ENCODE assay signal across 16 cellular contexts in the genomic region with DNA sequence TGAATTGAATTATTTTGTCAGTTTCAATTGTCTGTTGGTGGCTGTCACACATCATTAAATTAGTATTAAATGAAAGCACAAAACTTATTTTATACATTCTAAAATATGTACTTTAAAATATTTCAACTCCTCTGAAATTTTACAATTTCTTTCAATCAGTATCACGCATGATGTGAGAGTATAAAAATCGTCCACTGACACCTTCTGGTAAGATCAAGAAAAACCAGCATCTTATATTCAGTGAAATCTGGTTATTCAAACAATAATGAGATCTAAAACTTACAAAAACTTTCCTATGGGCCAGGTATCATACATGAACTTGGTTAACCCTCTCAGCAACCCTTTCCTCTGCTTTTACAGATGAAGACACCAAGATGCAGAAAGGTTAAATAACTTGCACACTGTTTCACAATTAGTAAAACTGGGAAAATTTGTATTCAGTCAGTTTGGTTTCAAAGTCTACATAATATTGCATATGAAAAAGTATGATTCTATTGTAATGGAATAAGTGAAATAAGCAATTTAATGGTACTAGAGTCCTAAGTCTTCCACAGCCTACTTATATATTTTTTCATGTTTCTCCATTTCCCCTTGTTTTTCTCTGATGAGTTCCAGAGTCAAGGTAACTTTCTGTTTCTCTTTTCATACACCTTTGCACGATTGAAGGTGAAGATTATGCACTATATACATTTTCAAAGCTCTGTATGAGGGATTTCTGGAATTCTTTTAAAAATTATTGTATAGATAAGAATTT. TPM values are rescaled to one million over a fixed set of nuclear protein-coding genes. Genes with fewer than 3 reads are reported as not detected.
DNase-seq lines count a peak whose midpoint lies in the region; ATAC-seq and TF ChIP-seq lines count a peak whose summit lies in the region.
"Had no signal": no experiment of that assay in that cellular context is flagged by ENCODE, and none has a peak within 500 bp of the region (broad histone marks: within the 10 kb centered on the region; RNA-seq: fewer than 3 reads in every experiment).

No MANE protein-coding gene starts in this region.

- peaks cover 5 to 11% (median 9%) of the 10 kb centered on the region in 4 donors for H3K4me1 Mint-ChIP-seq in CD4-positive, alpha-beta memory T cell
- H3K4me1 Mint-ChIP-seq in activated naive CD8-positive, alpha-beta T cell treated with anti-CD3 and anti-CD28 coated beads, Interleukin-2, amount 10 ng/mL, durations not matched to agents 7 days and 5 days, result peaks cover 9% of the 10 kb centered on the region
- H3K4me1 Mint-ChIP-seq in naive thymus-derived CD4-positive, alpha-beta T cell, result peaks cover 5 to 14% (median 13%) of the 10 kb centered on the region in 7 donors

- H3K4me1 ChIP-seq in CD4-positive, alpha-beta memory T cell (ENCODE audit: insufficient read depth, low read length), result peaks cover 5% of the 10 kb centered on the region
- H3K4me1 ChIP-seq in KMS-11 (ENCODE audit: low read depth, poor library complexity, severe bottlenecking), result no peaks in the 10 kb centered on the region
- no peaks in the 10 kb centered on the region for H3K4me1 ChIP-seq in naive thymus-derived CD4-positive, alpha-beta T cell (ENCODE audit: control insufficient read depth in 2 of 2, insufficient read depth in 2 of 2, low read length in 2 of 2)
- H3K4me1 ChIP-seq: lower lobe of right lung, pancreas had no signal

- POLR2A ChIA-PET in CD4-positive, alpha-beta memory T cell (lab: Charles Lee; ENCODE audit: partially characterized antibody), result interaction anchor here (0.6 to 1.1 kb wide), 2 partner anchors 193 to 254 kb away, joined by 3 read pairs; no protein-coding TSS in a partner anchor
- POLR2A ChIA-PET in activated naive CD8-positive, alpha-beta T cell treated with anti-CD3 and anti-CD28 coated beads, Interleukin-2, amount 10 ng/mL, durations not matched to agents 7 days and 5 days (lab: Charles Lee), result no interaction called here
- POLR2A ChIA-PET in naive thymus-derived CD4-positive, alpha-beta T cell (lab: Charles Lee), result no interaction called here

- H2AFZ ChIP-seq in KMS-11 (ENCODE audit: low read depth), result peak overlapping the region; percentile 3; the same call in 1 of the 2 replicates

- H3K9me3 Mint-ChIP-seq in CD4-positive, alpha-beta memory T cell, result no peaks in the 10 kb centered on the region
- H3K9me3 Mint-ChIP-seq in activated naive CD8-positive, alpha-beta T cell treated with anti-CD3 and anti-CD28 coated beads, Interleukin-2, amount 10 ng/mL, durations not matched to agents 7 days and 5 days, result no peaks in the 10 kb centered on the region
- H3K9me3 Mint-ChIP-seq in naive thymus-derived CD4-positive, alpha-beta T cell, result no peaks in the 10 kb centered on the region

- intact Hi-C loops in CD4-positive, alpha-beta memory T cell (cut with micrococcal nuclease), result loop anchor here (1.0 to 2.0 kb wide), 2 partner anchors 193 to 419 kb away; no protein-coding TSS in a partner anchor
- intact Hi-C loops in naive thymus-derived CD4-positive, alpha-beta T cell (cut with micrococcal nuclease), result loop anchor here (1.0 to 5.0 kb wide), 3 partner anchors 69 to 363 kb away; no protein-coding TSS in a partner anchor

- H3K36me3 ChIP-seq in CD4-positive, alpha-beta memory T cell (ENCODE audit: insufficient read depth, low read length), result no peaks in the 10 kb centered on the region
- H3K36me3 ChIP-seq in KMS-11 (ENCODE audit: insufficient read depth), result no peaks in the 10 kb centered on the region
- no peaks in the 10 kb centered on the region for H3K36me3 ChIP-seq in naive thymus-derived CD4-positive, alpha-beta T cell (ENCODE audit: control insufficient read depth in 2 of 3, insufficient read depth in 3 of 3, low read length in 3 of 3)
- H3K36me3 ChIP-seq: lower lobe of right lung, pancreas had no signal

- H3K27ac Mint-ChIP-seq in CD4-positive, alpha-beta memory T cell, result peak overlapping the region in 5 of 7 donors; percentile 9 to 92 (median 58)
- H3K27ac Mint-ChIP-seq in activated naive CD8-positive, alpha-beta T cell treated with anti-CD3 and anti-CD28 coated beads, Interleukin-2, amount 10 ng/mL, durations not matched to agents 7 days and 5 days, result no peak overlapping the region
- peak overlapping the region in 7 of 9 donors; percentile 12 to 81 (median 32) for H3K27ac Mint-ChIP-seq in naive thymus-derived CD4-positive, alpha-beta T cell

- no peaks in the 10 kb centered on the region for H3K79me2 ChIP-seq in KMS-11 (ENCODE audit: insufficient read depth, low read depth)

- H3K4me3 Mint-ChIP-seq in CD4-positive, alpha-beta memory T cell, result peak overlapping the region; percentile 9 to 76 (median 64)
- H3K4me3 Mint-ChIP-seq in activated naive CD8-positive, alpha-beta T cell treated with anti-CD3 and anti-CD28 coated beads, Interleukin-2, amount 10 ng/mL, durations not matched to agents 7 days and 5 days, result peak overlapping the region; percentile 46
- peak overlapping the region in 9 of 10 donors; percentile 18 to 79 (median 56) for H3K4me3 Mint-ChIP-seq in naive thymus-derived CD4-positive, alpha-beta T cell

- no peak overlapping the region for H3K4me3 ChIP-seq in CD4-positive, alpha-beta memory T cell (ENCODE audit: low read length in 2 of 2)
- H3K4me3 ChIP-seq in KMS-11 (IDR thresholded peaks at IDR 0.05; ENCODE audit: insufficient read depth, low read depth, low read length), result no peak overlapping the region
- no peak overlapping the region for H3K4me3 ChIP-seq in naive thymus-derived CD4-positive, alpha-beta T cell (ENCODE audit: low read length)
- H3K4me3 ChIP-seq in coronary artery, result no peak overlapping the region
- H3K4me3 ChIP-seq: lower lobe of right lung, pancreas had no signal

- H3K9me3 ChIP-seq in CD4-positive, alpha-beta memory T cell (ENCODE audit: control insufficient read depth in 1 of 2, low read length in 2 of 2), result no peaks in the 10 kb centered on the region
- H3K9me3 ChIP-seq in naive thymus-derived CD4-positive, alpha-beta T cell (ENCODE audit: control insufficient read depth in 2 of 3, low read length in 3 of 3), result no peaks in the 10 kb centered on the region
- H3K9me3 ChIP-seq: lower lobe of right lung, pancreas had no signal

- no peaks in the 10 kb centered on the region for H3K36me3 Mint-ChIP-seq in CD4-positive, alpha-beta memory T cell
- H3K36me3 Mint-ChIP-seq in activated naive CD8-positive, alpha-beta T cell treated with anti-CD3 and anti-CD28 coated beads, Interleukin-2, amount 10 ng/mL, durations not matched to agents 7 days and 5 days, result no peaks in the 10 kb centered on the region
- peaks cover 0 to 4% (median 0%) of the 10 kb centered on the region in 5 donors for H3K36me3 Mint-ChIP-seq in naive thymus-derived CD4-positive, alpha-beta T cell

- no peaks in the 10 kb centered on the region for H3K27me3 Mint-ChIP-seq in CD4-positive, alpha-beta memory T cell
- H3K27me3 Mint-ChIP-seq in activated naive CD8-positive, alpha-beta T cell treated with anti-CD3 and anti-CD28 coated beads, Interleukin-2, amount 10 ng/mL, durations not matched to agents 7 days and 5 days, result peaks cover 5% of the 10 kb centered on the region
- peaks cover 0 to 6% (median 0%) of the 10 kb centered on the region in 5 donors for H3K27me3 Mint-ChIP-seq in naive thymus-derived CD4-positive, alpha-beta T cell

- H3K9ac ChIP-seq in KMS-11, result no peak overlapping the region

- peak overlapping the region; percentile 6; the same call in 1 of the 2 replicates for H3K4me2 ChIP-seq in KMS-11

- no peaks in the 10 kb centered on the region for H4K20me1 ChIP-seq in KMS-11 (ENCODE audit: insufficient read depth)

- no peak overlapping the region for H3K27ac ChIP-seq in CD4-positive, alpha-beta memory T cell (ENCODE audit: low read depth, low read length)
- H3K27ac ChIP-seq in KMS-11, result no peak overlapping the region
- H3K27ac ChIP-seq in naive thymus-derived CD4-positive, alpha-beta T cell (ENCODE audit: low read depth, low read length), result no peak overlapping the region
- no peak overlapping the region for H3K27ac ChIP-seq in coronary artery
- H3K27ac ChIP-seq: lower lobe of right lung, pancreas had no signal

- H3K27me3 ChIP-seq in CD4-positive, alpha-beta memory T cell (ENCODE audit: insufficient read depth, low read length), result no peaks in the 10 kb centered on the region
- no peaks in the 10 kb centered on the region for H3K27me3 ChIP-seq in KMS-11 (ENCODE audit: insufficient read depth, low read depth)
- H3K27me3 ChIP-seq in naive thymus-derived CD4-positive, alpha-beta T cell (ENCODE audit: control insufficient read depth in 2 of 2, insufficient read depth in 2 of 2, low read length in 2 of 2), result no peaks in the 10 kb centered on the region
- H3K27me3 ChIP-seq: pancreas had no signal

- CTCF ChIA-PET in CD4-positive, alpha-beta memory T cell (lab: Charles Lee; ENCODE audit: partially characterized antibody), result interaction anchor here (0.8 to 3.0 kb wide), 6 partner anchors 21 to 361 kb away, joined by 4 to 14 read pairs (median 4); no protein-coding TSS in a partner anchor
- CTCF ChIA-PET in naive thymus-derived CD4-positive, alpha-beta T cell (lab: Charles Lee), result interaction anchor here (0.8 to 2.1 kb wide), 6 partner anchors 68 to 192 kb away, joined by 3 to 15 read pairs (median 4); a partner anchor contains a TSS

- peak in 2 of 5 donors; percentile 1 to 2 for DNase-seq in CD4-positive, alpha-beta memory T cell
- DNase-seq in activated naive CD8-positive, alpha-beta T cell treated with anti-CD3 and anti-CD28 coated beads, Interleukin-2, amount 10 ng/mL, durations not matched to agents 7 days and 5 days, result no peak
- peak in 2 of 9 donors; percentile 1 to 5 for DNase-seq in naive thymus-derived CD4-positive, alpha-beta T cell
- DNase-seq in DMS53 (lab: John Stamatoyannopoulos, UW), result no peak
- DNase-seq in SIG-M5 treated with dmso at 0.1 percent for 504 hours (lab: John Stamatoyannopoulos, UW; ENCODE audit: unreplicated experiment), result no peak
- no peak for DNase-seq in coronary artery (ENCODE audit: low spot score)
- DNase-seq: DMS79 treated with DMSO at 0.1 percent for 48 hours; lower lobe of right lung; NCI-H1436; NCI-H774; pancreas; stimulated activated CD4-positive, alpha-beta T cell treated with anti-CD3 and anti-CD28 coated beads, Interleukin-2, amount 100 ng/mL, for 24 hours; stimulated activated naive CD4-positive, alpha-beta T cell treated with Interleukin-2 at 50 U/mL for 16 hours had no signal

- TF ChIP-seq CTCF in KMS-11 (conservative IDR thresholded peaks at IDR 0.05; ENCODE audit: low read depth, low read length) (no peak), coronary artery (IDR thresholded peaks at IDR 0.05) (no peak)

- no peak for ATAC-seq in activated naive CD8-positive, alpha-beta T cell treated with anti-CD3 and anti-CD28 coated beads, Interleukin-2, amount 10 ng/mL, durations not matched to agents 7 days and 5 days (ENCODE audit: low read depth)
- ATAC-seq in naive thymus-derived CD4-positive, alpha-beta T cell, result no peak
- ATAC-seq in GM21723 (IDR thresholded peaks at IDR 0.05; ENCODE audit: unreplicated experiment), result no peak
- ATAC-seq: lower lobe of right lung, pancreas had no signal

RNA-seq across cellular contexts. Expression of a gene that starts 58.7 kb away (rescaled TPM):
- total RNA-seq in CD4-positive, alpha-beta memory T cell, result 1 to 10 TPM; 2.7 to 4.7 TPM
- polyA plus RNA-seq in CD4-positive, alpha-beta memory T cell, result under 1 TPM; 0.39 to 0.71 TPM
- 1 to 10 TPM in 1 of 2 experiments, under 1 TPM in 1; 0.74 to 1.3 TPM for total RNA-seq in activated naive CD8-positive, alpha-beta T cell treated with anti-CD3 and anti-CD28 coated beads, Interleukin-2, amount 10 ng/mL, durations not matched to agents 7 days and 5 days
- 1 to 10 TPM in 3 of 5 experiments, under 1 TPM in 2; 0.37 to 2.4 (median 1.1) TPM for total RNA-seq in naive thymus-derived CD4-positive, alpha-beta T cell
- under 1 TPM in 1 of 2 donors, not detected in 1; 0.25 TPM for polyA plus RNA-seq in naive thymus-derived CD4-positive, alpha-beta T cell
- total RNA-seq: cardiac septum had no signal
